Comparison of ENCODE assay signal across 8 cellular contexts in genomic region chr11:33736148-33736809, GRCh38. TPM values are rescaled to one million over a fixed set of nuclear protein-coding genes. Genes with fewer than 3 reads are reported as not detected.
A peak's percentile ranks its signal among the peaks of the same experiment; 100 is the strongest.
DNase-seq lines count a peak whose midpoint lies in the region; ATAC-seq, FAIRE-seq and TF ChIP-seq lines count a peak whose summit lies in the region.

CD59 (minus strand) TSS chr11:33736423; CDS start chr11:33722445, 13,978 bp downstream.

- H3K4me3 Mint-ChIP-seq in nephron progenitor cell = peak within 1 kb of the TSS; percentile 90
- peak within 1 kb of the TSS; percentile 79 to 87 for H3K4me3 Mint-ChIP-seq in stimulated activated naive CD8-positive, alpha-beta T cell treated with anti-CD3 and anti-CD28 coated beads, Interleukin-15, amount 100 ng/mL, for 72 hours

- peak within 1 kb of the TSS; percentile 74 for H3K9ac ChIP-seq in Loucy (ENCODE audit: low read depth, low read length, poor library complexity, severe bottlenecking)

- no peaks in the 10 kb centered on the region for H3K27me3 ChIP-seq in Loucy (ENCODE audit: insufficient read depth, low read length, poor library complexity, severe bottlenecking)
- no peaks in the 10 kb centered on the region for H3K27me3 ChIP-seq in SJCRH30

- peak; percentile 95 for TF ChIP-seq POLR2A in H54 (IDR thresholded peaks at IDR 0.05; ENCODE audit: low read depth, low read length)

- H3K9me3 Mint-ChIP-seq in nephron progenitor cell = peaks cover 14% of the 10 kb centered on the region
- H3K9me3 Mint-ChIP-seq in stimulated activated naive CD8-positive, alpha-beta T cell treated with anti-CD3 and anti-CD28 coated beads, Interleukin-15, amount 100 ng/mL, for 72 hours = no peaks in the 10 kb centered on the region

- H3K9me2 ChIP-seq in Loucy (replicated peaks; ENCODE audit: low read depth, low read length) = no peaks in the 10 kb centered on the region

- no peak within 1 kb of the TSS for H3K27ac Mint-ChIP-seq in nephron progenitor cell
- H3K27ac Mint-ChIP-seq in stimulated activated naive CD8-positive, alpha-beta T cell treated with anti-CD3 and anti-CD28 coated beads, Interleukin-15, amount 100 ng/mL, for 72 hours = peak within 1 kb of the TSS; percentile 90 to 93

- peak within 1 kb of the TSS; percentile 82 for H3K4me2 ChIP-seq in Loucy (ENCODE audit: low read depth, low read length, poor library complexity, severe bottlenecking)

- H3K36me3 ChIP-seq in Loucy (ENCODE audit: insufficient read depth, low read length) (no peaks in the 10 kb centered on the region), SJCRH30 (no peaks in the 10 kb centered on the region)

- DNase-seq in ELF-1 (ENCODE audit: low read depth, low spot score) = peak; percentile 92
- DNase-seq in H54 (ENCODE audit: insufficient read length, low spot score) = peak; percentile 88
- peak; percentile 90 to 94 for DNase-seq in SJCRH30
- DNase-seq in activated gamma-delta T cell treated with Interleukin-2 at 50 U/mL for 16 hours = peak; percentile 83
- DNase-seq in fibroblast of the conjunctiva (ENCODE audit: low read depth) = peak; percentile 75
- peak; percentile 99 for DNase-seq in nephron progenitor cell
- DNase-seq in stimulated activated naive CD8-positive, alpha-beta T cell treated with anti-CD3 and anti-CD28 coated beads, Interleukin-15, amount 100 ng/mL, for 72 hours = peak; percentile 68 to 78

- ATAC-seq in stimulated activated naive CD8-positive, alpha-beta T cell treated with anti-CD3 and anti-CD28 coated beads, Interleukin-15, amount 100 ng/mL, for 72 hours = peak; percentile 55

- H3K9me3 ChIP-seq in Loucy (ENCODE audit: insufficient read depth, low read depth, low read length) (no peaks in the 10 kb centered on the region), SJCRH30 (replicated peaks) (no peaks in the 10 kb centered on the region)

- peaks cover 3% of the 10 kb centered on the region for H3K27me3 Mint-ChIP-seq in nephron progenitor cell (ENCODE audit: low read depth, poor library complexity)
- peaks cover 10% of the 10 kb centered on the region for H3K27me3 Mint-ChIP-seq in stimulated activated naive CD8-positive, alpha-beta T cell treated with anti-CD3 and anti-CD28 coated beads, Interleukin-15, amount 100 ng/mL, for 72 hours

- TF ChIP-seq CTCF in Loucy (conservative IDR thresholded peaks at IDR 0.05; ENCODE audit: low read length) = no peak
- TF ChIP-seq CTCF in nephron progenitor cell (IDR thresholded peaks at IDR 0.05) = no peak

- peak within 1 kb of the TSS; percentile 80 for H2AFZ ChIP-seq in Loucy (ENCODE audit: low read length)

- peaks cover 31% of the 10 kb centered on the region for H3K36me3 Mint-ChIP-seq in nephron progenitor cell (ENCODE audit: low read depth)

- no peaks in the 10 kb centered on the region for H3F3A ChIP-seq in Loucy (ENCODE audit: low read depth)

- FAIRE-seq in H54 (lab: Jason Lieb, UNC) = no peak

- peak within 1 kb of the TSS; percentile 92 for H3K4me3 ChIP-seq in Loucy (ENCODE audit: low read length, poor library complexity, severe bottlenecking)
- H3K4me3 ChIP-seq in SJCRH30 = peak within 1 kb of the TSS; percentile 87

- H4K20me1 ChIP-seq in Loucy (ENCODE audit: insufficient read depth, low read length, poor library complexity, severe bottlenecking) = peaks cover 10% of the 10 kb centered on the region

- peaks cover 47% of the 10 kb centered on the region for H3K4me1 Mint-ChIP-seq in nephron progenitor cell
- peaks cover 46% of the 10 kb centered on the region for H3K4me1 Mint-ChIP-seq in stimulated activated naive CD8-positive, alpha-beta T cell treated with anti-CD3 and anti-CD28 coated beads, Interleukin-15, amount 100 ng/mL, for 72 hours

- H3K4me1 ChIP-seq in Loucy (ENCODE audit: insufficient read depth, low read length, poor library complexity, severe bottlenecking) (peaks cover 34% of the 10 kb centered on the region), SJCRH30 (peaks cover 7% of the 10 kb centered on the region)

- H3K79me2 ChIP-seq in Loucy (ENCODE audit: insufficient read depth, low read length) = peaks cover 43% of the 10 kb centered on the region

- H3K27ac ChIP-seq in SJCRH30 = peak within 1 kb of the TSS; percentile 70

RNA-seq across cellular contexts. Expression of gene CD59, which starts in this region (rescaled TPM):
- total RNA-seq in SJCRH30 (2014; rRNA removed; shearing (Covaris generic)) = 93.3 and 97.3 TPM in 2 replicates

Comparison
In these comparisons a context has a peak if more than half of its experiments do, and no peak if none do; other contexts are left out.
1. Peak in every context shown above with its lines: DNase-seq, ATAC-seq, H3K4me3 ChIP-seq and H3K27ac ChIP-seq.